In the genomic region with DNA sequence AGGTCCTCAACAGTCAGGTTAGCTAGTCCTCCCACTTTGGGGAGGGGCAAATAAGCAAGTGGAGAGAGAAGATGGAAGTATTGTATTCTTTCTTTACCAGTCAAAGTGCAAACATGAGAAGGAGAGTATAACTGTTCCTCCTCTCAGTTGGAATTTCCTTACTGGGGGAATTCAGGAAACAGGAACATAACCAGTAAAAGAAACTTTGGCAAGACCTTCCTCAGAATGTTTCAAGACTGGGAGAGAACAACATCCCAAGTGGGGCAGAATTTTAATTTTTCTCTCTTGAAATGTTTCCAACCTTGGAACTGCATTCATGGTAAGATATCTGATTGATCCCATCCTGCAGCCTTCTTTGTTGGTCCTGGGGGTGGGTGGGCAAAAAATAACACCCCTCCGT, we compare ENCODE assay signal across 20 cellular contexts.
DNase-seq lines count a peak whose midpoint lies in the region; TF ChIP-seq lines count a peak whose summit lies in the region.
"Had no signal": no experiment of that assay in that cellular context is flagged by ENCODE, and none has a peak within 500 bp of the region (broad histone marks: within the 10 kb centered on the region; RNA-seq: fewer than 3 reads in every experiment).

No MANE protein-coding gene starts in this region.

- no peak overlapping the region for H3K4me3 ChIP-seq in esophagus squamous epithelium
- H3K4me3 ChIP-seq in muscle layer of duodenum (ENCODE audit: low read depth in 1 of 2, low read length in 2 of 2): no peak overlapping the region
- H3K4me3 ChIP-seq in subcutaneous abdominal adipose tissue (ENCODE audit: low read depth in 1 of 5, low read length in 5 of 5): no peak overlapping the region
- H3K4me3 ChIP-seq: BLaER1 treated with 17β-estradiol and CSF1 and Interleukin-3, amounts not matched to agents 10 nM and 100 nM; GM12878 had no signal

- TF ChIP-seq POLR2A in esophagus squamous epithelium (IDR thresholded peaks at IDR 0.05): no peak

- intact Hi-C loops in esophagus squamous epithelium (cut with DNase I): no loop called here

- H3K4me1 ChIP-seq in esophagus squamous epithelium: peaks cover 0 to 21% (median 0%) of the 10 kb centered on the region in 3 donors
- peaks cover 0 to 27% of the 10 kb centered on the region in 2 donors for H3K4me1 ChIP-seq in muscle layer of duodenum (ENCODE audit: control insufficient read depth in 1 of 2, insufficient read depth in 2 of 2, low read length in 2 of 2)
- H3K4me1 ChIP-seq in subcutaneous abdominal adipose tissue (ENCODE audit: control insufficient read depth in 5 of 5, insufficient read depth in 5 of 5, low read length in 5 of 5): peaks cover 2 to 56% (median 29%) of the 10 kb centered on the region in 5 donors

- H3K27me3 ChIP-seq in esophagus squamous epithelium (no peaks in the 10 kb centered on the region), muscle layer of duodenum (ENCODE audit: low read depth, low read length) (no peaks in the 10 kb centered on the region), subcutaneous abdominal adipose tissue (ENCODE audit: control insufficient read depth in 5 of 5, insufficient read depth in 4 of 5, low read length in 5 of 5) (no peaks in the 10 kb centered on the region)

- H3K36me3 Mint-ChIP-seq in HFFc6 (ENCODE audit: low read depth): no peaks in the 10 kb centered on the region
- H3K36me3 Mint-ChIP-seq: stimulated activated effector memory CD8-positive, alpha-beta T cell treated with anti-CD3 and anti-CD28 coated beads, Interleukin-12 subunit alpha, Interleukin-12 subunit beta, amount 100 ng/mL, for 72 hours had no signal

- 0 out of 2 replicates have a peak, but pooled peaks cover 1% of the 10 kb centered on the region for H3K27me3 Mint-ChIP-seq in HFFc6 (ENCODE audit: insufficient read depth)

- H3K27ac ChIP-seq in esophagus squamous epithelium: peak overlapping the region; percentile 45 to 87 (median 84)
- peak overlapping the region; percentile 53 for H3K27ac ChIP-seq in muscle layer of duodenum (ENCODE audit: low read length)
- peak overlapping the region; percentile 84 for H3K27ac ChIP-seq in subcutaneous abdominal adipose tissue (ENCODE audit: low read depth, low read length)
- H3K27ac ChIP-seq: BLaER1 treated with 17β-estradiol and CSF1 and Interleukin-3, amounts not matched to agents 10 nM and 100 nM; VCaP had no signal

- no peaks in the 10 kb centered on the region for H3K9me3 Mint-ChIP-seq in HFFc6
- H3K9me3 Mint-ChIP-seq: neural crest cell had no signal

- 0 to 50% methylated on average over 1 of the region's 1 CpG for WGBS in esophagus squamous epithelium, 2 donors

- H3K36me3 ChIP-seq in esophagus squamous epithelium (no peaks in the 10 kb centered on the region), muscle layer of duodenum (ENCODE audit: control insufficient read depth in 1 of 2, insufficient read depth in 2 of 2, low read length in 2 of 2) (no peaks in the 10 kb centered on the region), subcutaneous abdominal adipose tissue (ENCODE audit: control insufficient read depth in 5 of 5, insufficient read depth in 5 of 5, low read length in 5 of 5) (no peaks in the 10 kb centered on the region)
- H3K36me3 ChIP-seq: BLaER1 treated with 17β-estradiol and CSF1 and Interleukin-3, amounts not matched to agents 10 nM and 100 nM had no signal

- H3K27ac Mint-ChIP-seq in HFFc6: peak overlapping the region; percentile 79
- H3K27ac Mint-ChIP-seq: memory B cell; stimulated activated effector memory CD8-positive, alpha-beta T cell treated with anti-CD3 and anti-CD28 coated beads, Interleukin-12 subunit alpha, Interleukin-12 subunit beta, amount 100 ng/mL, for 72 hours had no signal

- no peak for DNase-seq in HFFc6
- no peak for DNase-seq in esophagus squamous epithelium (lab: John Stamatoyannopoulos, UW)
- no peak for DNase-seq in HCEC 1CT
- no peak for DNase-seq in activated gamma-delta T cell (lab: John Stamatoyannopoulos, UW)
- no peak for DNase-seq in SK-N-DZ (ENCODE audit: low spot score)
- no peak for DNase-seq in ureter (ENCODE audit: low spot score)
- DNase-seq: activated effector memory CD4-positive, alpha-beta T cell treated with anti-CD3 and anti-CD28 coated beads, Interleukin-2, amount 50 U/mL, for 16 hours; effector CD8-positive, alpha-beta T cell; hypothalamus; NCI-H526 treated with DMSO at 0.1 percent for 48 hours; SIG-M5; T-helper 2 cell had no signal

- no peak overlapping the region for H3K9ac ChIP-seq in subcutaneous abdominal adipose tissue (ENCODE audit: low read length in 5 of 5)
- H3K9ac ChIP-seq: BLaER1 treated with 17β-estradiol and CSF1 and Interleukin-3, amounts not matched to agents 10 nM and 100 nM had no signal

- H3K9me3 ChIP-seq in esophagus squamous epithelium (no peaks in the 10 kb centered on the region), muscle layer of duodenum (ENCODE audit: control insufficient read depth in 1 of 2, low read length in 2 of 2) (no peaks in the 10 kb centered on the region), subcutaneous abdominal adipose tissue (ENCODE audit: control insufficient read depth in 5 of 5, low read length in 5 of 5) (no peaks in the 10 kb centered on the region)

- TF ChIP-seq CTCF in HFFc6 (IDR thresholded peaks at IDR 0.05): no peak
- TF ChIP-seq CTCF in esophagus squamous epithelium (IDR thresholded peaks at IDR 0.05): no peak

- H3K4me1 Mint-ChIP-seq in HFFc6 (ENCODE audit: low read depth): peaks cover 36% of the 10 kb centered on the region
- H3K4me1 Mint-ChIP-seq: memory B cell; stimulated activated effector memory CD8-positive, alpha-beta T cell treated with anti-CD3 and anti-CD28 coated beads, Interleukin-12 subunit alpha, Interleukin-12 subunit beta, amount 100 ng/mL, for 72 hours had no signal

- H3K4me3 Mint-ChIP-seq in HFFc6: peak overlapping the region; percentile 22
- H3K4me3 Mint-ChIP-seq: memory B cell; neural crest cell; stimulated activated effector memory CD8-positive, alpha-beta T cell treated with anti-CD3 and anti-CD28 coated beads, Interleukin-12 subunit alpha, Interleukin-12 subunit beta, amount 100 ng/mL, for 72 hours had no signal
